1 cellular context compared by ENCODE assay signal in genomic region chr21:44845418-44846200, GRCh38.
TF ChIP-seq lines count a peak whose summit lies in the region.

No MANE protein-coding gene starts in this region.

TF ChIP-seq in HepG2, 621 proteins besides CTCF, POLR2A, EP300 and RAD21 (continued from another document and continues in another):
- TF ChIP-seq AHDC1 (CRISPR knock-in tag; IDR thresholded peaks at IDR 0.05; ENCODE audit: borderline replicate concordance) (no peak), AGO2 (optimal IDR thresholded peaks at IDR 0.05; ENCODE audit: low read depth, low read length) (peak; percentile 90), ZBTB44 (CRISPR knock-in tag; IDR thresholded peaks at IDR 0.05) (no peak), EEA1 (CRISPR knock-in tag; IDR thresholded peaks at IDR 0.05; ENCODE audit: borderline replicate concordance) (no peak), SP5 (CRISPR knock-in tag; IDR thresholded peaks at IDR 0.05; ENCODE audit: borderline replicate concordance, low read depth) (peak; percentile 74), ZNF784 (CRISPR knock-in tag; IDR thresholded peaks at IDR 0.05; ENCODE audit: borderline replicate concordance) (0 out of 2 replicates have a peak, but pooled peaks have one; percentile 53), KAT8 (CRISPR knock-in tag; IDR thresholded peaks at IDR 0.05) (no peak), ZNF672 (CRISPR knock-in tag; IDR thresholded peaks at IDR 0.05) (no peak), ZNF616 (CRISPR knock-in tag; IDR thresholded peaks at IDR 0.05; ENCODE audit: low read depth) (no peak), BORCS8-MEF2B (CRISPR knock-in tag; IDR thresholded peaks at IDR 0.05) (0 out of 2 replicates have a peak, but pooled peaks have one; percentile 70), MXI1 (IDR thresholded peaks at IDR 0.05; ENCODE audit: borderline replicate concordance, low read depth, low read length) (peak; percentile 22; the same call in 1 of the 3 replicates), ZIK1 (CRISPR knock-in tag; IDR thresholded peaks at IDR 0.05; ENCODE audit: borderline replicate concordance, low read depth) (no peak), KLF12 (CRISPR knock-in tag; IDR thresholded peaks at IDR 0.05; ENCODE audit: borderline replicate concordance) (0 out of 2 replicates have a peak, but pooled peaks have one; percentile 58), KLF9 (CRISPR knock-in tag; IDR thresholded peaks at IDR 0.05; ENCODE audit: low read depth) (peak; percentile 45; the same call in 1 of the 2 replicates), IKZF5 (CRISPR knock-in tag; IDR thresholded peaks at IDR 0.05) (peak; percentile 41; the same call in 1 of the 2 replicates), CSRNP1 (CRISPR knock-in tag; IDR thresholded peaks at IDR 0.05) (peak; percentile 54; the same call in 1 of the 2 replicates), ZKSCAN8 (CRISPR knock-in tag; IDR thresholded peaks at IDR 0.05; ENCODE audit: borderline replicate concordance) (no peak), ETV5 (CRISPR knock-in tag; IDR thresholded peaks at IDR 0.05; ENCODE audit: borderline replicate concordance) (peak; percentile 38; the same call in 1 of the 2 replicates), THYN1 (CRISPR knock-in tag; IDR thresholded peaks at IDR 0.05; ENCODE audit: borderline replicate concordance, low read depth) (no peak), GFI1 (CRISPR knock-in tag; IDR thresholded peaks at IDR 0.05; ENCODE audit: borderline replicate concordance) (peak; percentile 51; the same call in 1 of the 2 replicates), AGO1 (IDR thresholded peaks at IDR 0.05; ENCODE audit: low read depth, low read length, poor library complexity, severe bottlenecking) (peak; percentile 95), PTBP1 (IDR thresholded peaks at IDR 0.05; ENCODE audit: low read depth, low read length, poor library complexity, severe bottlenecking) (no peak), KDM5B (CRISPR knock-in tag; IDR thresholded peaks at IDR 0.05; ENCODE audit: borderline replicate concordance) (no peak), ZNF446 (CRISPR knock-in tag; IDR thresholded peaks at IDR 0.05) (no peak), STAG1 (CRISPR knock-in tag; IDR thresholded peaks at IDR 0.05) (0 out of 2 replicates have a peak, but pooled peaks have one; percentile 26), HOXA3 (CRISPR knock-in tag; IDR thresholded peaks at IDR 0.05) (0 out of 2 replicates have a peak, but pooled peaks have one; percentile 22), CCDC6 (CRISPR knock-in tag; IDR thresholded peaks at IDR 0.05) (0 out of 2 replicates have a peak, but pooled peaks have one; percentile 47), GATAD1 (CRISPR knock-in tag; IDR thresholded peaks at IDR 0.05) (peak; percentile 40; the same call in 1 of the 2 replicates), RCOR2 (CRISPR knock-in tag; IDR thresholded peaks at IDR 0.05) (no peak), CBX2 (IDR thresholded peaks at IDR 0.05; ENCODE audit: low read depth, low read length) (no peak), CBX2 (CRISPR knock-in tag; IDR thresholded peaks at IDR 0.05; ENCODE audit: low read depth) (no peak), ZNF121 (CRISPR knock-in tag; IDR thresholded peaks at IDR 0.05) (peak; percentile 77), ZNF800 (CRISPR knock-in tag; IDR thresholded peaks at IDR 0.05) (0 out of 2 replicates have a peak, but pooled peaks have one; percentile 18), IRF2 (CRISPR knock-in tag; IDR thresholded peaks at IDR 0.05) (0 out of 2 replicates have a peak, but pooled peaks have one; percentile 13), HMGXB4 (CRISPR knock-in tag; IDR thresholded peaks at IDR 0.05; ENCODE audit: borderline replicate concordance in 1 of 2, low read depth in 1 of 2) (peak in 1 of 2 experiments; percentile 19; a peak in 1 of 4 replicates), ZHX2 (IDR thresholded peaks at IDR 0.05; ENCODE audit: low read depth) (no peak), ZHX2 (CRISPR knock-in tag; IDR thresholded peaks at IDR 0.05; ENCODE audit: borderline replicate concordance) (0 out of 2 replicates have a peak, but pooled peaks have one; percentile 45)
